In genomic region chr14:97218713-97219355, GRCh38 we compare ENCODE assay signal across 8 cellular contexts.
DNase-seq lines count a peak whose midpoint lies in the region; TF ChIP-seq lines count a peak whose summit lies in the region.

No MANE protein-coding gene starts in this region.

- H3K9me3 ChIP-seq in CD8-positive, alpha-beta memory T cell (ENCODE audit: low read length): no peaks in the 10 kb centered on the region
- H3K9me3 ChIP-seq in esophagus (ENCODE audit: control insufficient read depth in 2 of 2, insufficient read depth in 1 of 2, low read depth in 1 of 2, low read length in 1 of 2) (no peaks in the 10 kb centered on the region), prostate gland (no peaks in the 10 kb centered on the region), OCI-LY7 (ENCODE audit: low read length) (no peaks in the 10 kb centered on the region)

- intact Hi-C loops in prostate gland (cut with DNase I): no loop called here
- intact Hi-C loops in OCI-LY7 (cut with micrococcal nuclease; ENCODE audit: unreplicated experiment): no loop called here
- intact Hi-C loops in Calu3 (cut with micrococcal nuclease; ENCODE audit: unreplicated experiment): no loop called here

- POLR2A ChIA-PET in CD8-positive, alpha-beta memory T cell (lab: Charles Lee): interaction anchor here (0.7 to 1.2 kb wide), 3 partner anchors 239 to 1940 kb away, joined by 3 to 6 read pairs (median 4); no protein-coding TSS in a partner anchor
- POLR2A ChIA-PET in OCI-LY7 (lab: Charles Lee): no interaction called here

- CTCF ChIA-PET in CD8-positive, alpha-beta memory T cell (lab: Charles Lee): interaction anchor here (0.7 to 1.5 kb wide), 7 partner anchors 17 to 759 kb away, joined by 3 to 5 read pairs (median 3); no protein-coding TSS in a partner anchor
- CTCF ChIA-PET in OCI-LY7 (lab: Charles Lee; ENCODE audit: unreplicated experiment): no interaction called here
- CTCF ChIA-PET in Calu3 (lab: Charles Lee): no interaction called here

- 1 to 2% methylated on average over 36 to 49 of the region's 49 CpGs for WGBS in esophagus, 2 donors
- WGBS in prostate gland: 1% methylated on average over 49 of the region's 49 CpGs

- no peak overlapping the region for H3K4me2 ChIP-seq in OCI-LY7 (ENCODE audit: low read length)

- H3K36me3 Mint-ChIP-seq in CD8-positive, alpha-beta memory T cell: no peaks in the 10 kb centered on the region
- H3K36me3 Mint-ChIP-seq in Calu3 (ENCODE audit: insufficient read depth, unreplicated experiment): no peaks in the 10 kb centered on the region

- TF ChIP-seq CTCF in prostate gland (IDR thresholded peaks at IDR 0.05) (no peak), OCI-LY7 (conservative IDR thresholded peaks at IDR 0.05; ENCODE audit: low read length) (no peak), Calu3 (IDR thresholded peaks at IDR 0.05; ENCODE audit: unreplicated experiment) (no peak)

- H3K9me3 Mint-ChIP-seq in CD8-positive, alpha-beta memory T cell: no peaks in the 10 kb centered on the region
- peaks cover 9% of the 10 kb centered on the region for H3K9me3 Mint-ChIP-seq in Calu3 (ENCODE audit: low read depth, unreplicated experiment)

- peaks cover 23 to 28% (median 27%) of the 10 kb centered on the region in 3 donors for H3K4me1 Mint-ChIP-seq in CD8-positive, alpha-beta memory T cell
- no peaks in the 10 kb centered on the region for H3K4me1 Mint-ChIP-seq in Calu3 (ENCODE audit: low read depth, unreplicated experiment)

- peak overlapping the region; percentile 46 for H3K27ac ChIP-seq in CD8-positive, alpha-beta memory T cell (ENCODE audit: low read depth, low read length)
- no peak overlapping the region for H3K27ac ChIP-seq in esophagus (ENCODE audit: low read depth in 2 of 2, low read length in 1 of 2)
- H3K27ac ChIP-seq in prostate gland: no peak overlapping the region
- no peak overlapping the region for H3K27ac ChIP-seq in OCI-LY7 (ENCODE audit: low read depth, low read length, poor library complexity, severe bottlenecking)

- H4K20me1 ChIP-seq in OCI-LY7 (ENCODE audit: insufficient read depth, low read length): no peaks in the 10 kb centered on the region

- peak overlapping the region; percentile 77 for H3K4me3 ChIP-seq in CD8-positive, alpha-beta memory T cell (ENCODE audit: low read length)
- H3K4me3 ChIP-seq in esophagus (ENCODE audit: low read depth in 1 of 2, low read length in 2 of 2) (peak overlapping the region; percentile 12 to 17), prostate gland (peak overlapping the region; percentile 12 to 13), OCI-LY7 (ENCODE audit: low read depth, low read length, poor library complexity, severe bottlenecking) (no peak overlapping the region)

- H3K27ac Mint-ChIP-seq in CD8-positive, alpha-beta memory T cell: peak overlapping the region in 6 of 8 donors; percentile 8 to 75 (median 54)
- H3K27ac Mint-ChIP-seq in Calu3 (ENCODE audit: unreplicated experiment): no peak overlapping the region

- peaks cover 6 to 30% of the 10 kb centered on the region in 2 donors for H3K27me3 Mint-ChIP-seq in CD8-positive, alpha-beta memory T cell
- H3K27me3 Mint-ChIP-seq in Calu3 (ENCODE audit: unreplicated experiment): no peaks in the 10 kb centered on the region

- peaks cover 9% of the 10 kb centered on the region for H3K4me1 ChIP-seq in CD8-positive, alpha-beta memory T cell (ENCODE audit: insufficient read depth, low read length)
- peaks cover 3 to 6% of the 10 kb centered on the region in 2 donors for H3K4me1 ChIP-seq in esophagus (ENCODE audit: control insufficient read depth in 2 of 2, insufficient read depth in 2 of 2, low read length in 1 of 2)
- peaks cover 4% of the 10 kb centered on the region for H3K4me1 ChIP-seq in prostate gland (replicated peaks)
- no peaks in the 10 kb centered on the region for H3K4me1 ChIP-seq in OCI-LY7 (ENCODE audit: insufficient read depth, low read length, poor library complexity, severe bottlenecking)

- H3K79me2 ChIP-seq in OCI-LY7 (ENCODE audit: insufficient read depth, low read depth, low read length): no peaks in the 10 kb centered on the region

- BruUV-seq in OCI-LY7 (replicated peaks; lab: Mats Ljungman, UMichigan) (no TSS peak), Calu3 (replicated peaks; lab: Mats Ljungman, UMichigan) (no TSS peak)

- peaks cover 4% of the 10 kb centered on the region for H3K27me3 ChIP-seq in CD8-positive, alpha-beta memory T cell (ENCODE audit: insufficient read depth, low read length, poor library complexity, severe bottlenecking)
- H3K27me3 ChIP-seq in esophagus (ENCODE audit: control insufficient read depth in 1 of 2, insufficient read depth in 2 of 2, low read length in 2 of 2): peaks cover 3 to 8% of the 10 kb centered on the region in 2 donors
- H3K27me3 ChIP-seq in prostate gland (replicated peaks; ENCODE audit: insufficient read depth): peaks cover 15% of the 10 kb centered on the region

- H2AFZ ChIP-seq in OCI-LY7 (ENCODE audit: low read length): no peak overlapping the region

- TF ChIP-seq POLR2A in prostate gland (IDR thresholded peaks at IDR 0.05): no peak

- no peaks in the 10 kb centered on the region for H3K9me2 ChIP-seq in OCI-LY7 (ENCODE audit: insufficient read depth, low read length)

- DNase-seq in CD8-positive, alpha-beta memory T cell: peak in 4 of 5 donors; percentile 16 to 58 (median 25)
- peak; percentile 8 to 10 for DNase-seq in activated CD4-positive, alpha-beta T cell treated with anti-CD3 and anti-CD28 coated beads for 4 hours
- DNase-seq in prostate gland (ENCODE audit: low spot score) (no peak), GM19238 (ENCODE audit: insufficient read length, low spot score) (no peak), OCI-LY7 (ENCODE audit: low spot score) (no peak), Calu3 (no peak), NCI-H774 (lab: John Stamatoyannopoulos, UW) (no peak)

- H3K4me3 Mint-ChIP-seq in CD8-positive, alpha-beta memory T cell: peak overlapping the region; percentile 84 to 96 (median 86)
- H3K4me3 Mint-ChIP-seq in Calu3 (ENCODE audit: low read depth, unreplicated experiment): no peak overlapping the region

- no peaks in the 10 kb centered on the region for H3K36me3 ChIP-seq in CD8-positive, alpha-beta memory T cell (ENCODE audit: insufficient read depth, low read length)
- H3K36me3 ChIP-seq in esophagus (ENCODE audit: control insufficient read depth in 2 of 2, insufficient read depth in 2 of 2, low read length in 1 of 2) (no peaks in the 10 kb centered on the region), prostate gland (no peaks in the 10 kb centered on the region), OCI-LY7 (ENCODE audit: insufficient read depth, low read length) (no peaks in the 10 kb centered on the region)

Comparison
In these comparisons a context has a peak if more than half of its experiments do, and no peak if none do; other contexts are left out.
1. DNase-seq: peak in CD8-positive, alpha-beta memory T cell (4 of 5) and activated CD4-positive, alpha-beta T cell treated with anti-CD3 and anti-CD28 coated beads for 4 hours (2 of 2); none in prostate gland (single experiment), GM19238 (single experiment), OCI-LY7 (single experiment), Calu3 (single experiment) and NCI-H774 (single experiment).